In the genomic region with DNA sequence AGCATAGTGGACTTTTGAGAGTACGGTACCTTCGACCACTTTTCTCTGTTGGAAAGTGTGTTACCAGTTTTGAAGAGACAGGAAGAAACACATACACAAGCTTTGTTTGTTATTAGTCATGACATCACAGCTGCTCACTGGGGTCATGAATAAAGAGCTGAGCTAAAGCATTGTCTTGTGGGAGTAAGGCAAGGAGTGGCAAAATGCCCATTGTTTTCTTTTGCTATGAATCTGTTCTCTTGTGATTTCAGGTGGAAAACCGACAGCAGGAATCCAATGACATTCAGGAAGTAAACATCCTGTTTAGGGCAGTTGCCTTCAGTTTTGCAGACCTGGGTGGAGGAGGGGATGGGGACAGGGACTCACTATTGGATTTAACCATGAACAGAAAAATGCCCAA, we compare ENCODE assay signal across 8 cellular contexts.
A peak's percentile ranks its signal among the peaks of the same experiment; 100 is the strongest.
DNase-seq lines count a peak whose midpoint lies in the region; ATAC-seq and TF ChIP-seq lines count a peak whose summit lies in the region.

No MANE protein-coding gene starts in this region.

- H3K27me3 ChIP-seq in GM23248 (replicated peaks; ENCODE audit: insufficient read depth) = no peaks in the 10 kb centered on the region
- no peaks in the 10 kb centered on the region for H3K27me3 ChIP-seq in sigmoid colon

- no peak for ATAC-seq in activated T-helper 17 cell treated with anti-CD3 and anti-CD28 coated beads, Interleukin-2, amount 50 U/mL, for 72 hours (replicated peaks)
- ATAC-seq in GM21825 (IDR thresholded peaks at IDR 0.05; ENCODE audit: unreplicated experiment) (no peak), HG03520 (IDR thresholded peaks at IDR 0.05; ENCODE audit: unreplicated experiment) (no peak)

- no peak for TF ChIP-seq EP300 in sigmoid colon (IDR thresholded peaks at IDR 0.05)

- no peaks in the 10 kb centered on the region for H3K27me3 Mint-ChIP-seq in activated T-helper 17 cell treated with anti-CD3 and anti-CD28 coated beads, Interleukin-2, amount 50 U/mL, for 72 hours

- no peaks in the 10 kb centered on the region for H3K36me3 ChIP-seq in GM23248 (ENCODE audit: low read depth)
- peaks cover 0 to 12% (median 0%) of the 10 kb centered on the region in 4 donors for H3K36me3 ChIP-seq in sigmoid colon

- no peaks in the 10 kb centered on the region for H3K36me3 Mint-ChIP-seq in activated T-helper 17 cell treated with anti-CD3 and anti-CD28 coated beads, Interleukin-2, amount 50 U/mL, for 72 hours (ENCODE audit: low read depth)

- no peaks in the 10 kb centered on the region for H4K20me1 ChIP-seq in GM23248 (ENCODE audit: insufficient read depth)

- no peaks in the 10 kb centered on the region for H3K79me2 ChIP-seq in GM23248 (ENCODE audit: insufficient read depth)

- H3K27ac ChIP-seq in GM23248 (peak overlapping the region; percentile 83), sigmoid colon (peak overlapping the region; percentile 55 to 75 (median 64))

- intact Hi-C loops in sigmoid colon (cut with DNase I) = no loop called here

- H3K4me3 ChIP-seq in GM23248 (peak overlapping the region; percentile 17; the same call in 1 of the 2 replicates), sigmoid colon (no peak overlapping the region)

- no peaks in the 10 kb centered on the region for H3K4me1 Mint-ChIP-seq in activated T-helper 17 cell treated with anti-CD3 and anti-CD28 coated beads, Interleukin-2, amount 50 U/mL, for 72 hours

- no peak overlapping the region for H3K27ac Mint-ChIP-seq in activated T-helper 17 cell treated with anti-CD3 and anti-CD28 coated beads, Interleukin-2, amount 50 U/mL, for 72 hours

- H3K4me3 Mint-ChIP-seq in activated T-helper 17 cell treated with anti-CD3 and anti-CD28 coated beads, Interleukin-2, amount 50 U/mL, for 72 hours = no peak overlapping the region

- peaks cover 40% of the 10 kb centered on the region for H3K4me1 ChIP-seq in GM23248 (ENCODE audit: insufficient read depth)
- H3K4me1 ChIP-seq in sigmoid colon = peaks cover 0 to 56% (median 49%) of the 10 kb centered on the region in 4 donors

- DNase-seq in GM23248 (peak; percentile 81), SW480 (ENCODE audit: low spot score) (peak; percentile 45), glomerular endothelial cell (ENCODE audit: extremely low read depth, low read depth, low spot score) (peak; percentile 97), sigmoid colon (no peak), mesenteric fat pad (ENCODE audit: low spot score) (no peak)

- WGBS in GM23248 (ENCODE audit: low coverage in 1 of 2, low lambda C conversion rate in 2 of 2, missing lambda C conversion rate in 2 of 2), 2 experiments = 44 to 48% methylated on average over 3 of the region's 3 CpGs
- 62 to 72% methylated on average over 3 of the region's 3 CpGs for WGBS in sigmoid colon, 2 donors

- peak overlapping the region; percentile 75 for H2AFZ ChIP-seq in GM23248

- H3F3A ChIP-seq in GM23248 (ENCODE audit: insufficient read depth) = peaks cover 27% of the 10 kb centered on the region

- TF ChIP-seq CTCF in sigmoid colon (IDR thresholded peaks at IDR 0.05) = no peak

- peak overlapping the region; percentile 48 for H3K9ac ChIP-seq in GM23248

- no peak for TF ChIP-seq POLR2A in sigmoid colon (IDR thresholded peaks at IDR 0.05)

- H3K4me2 ChIP-seq in GM23248 (ENCODE audit: unreplicated experiment) = peak overlapping the region; percentile 60

- in situ Hi-C loops in GM23248 (cut with MboI) = no loop called here

- no peaks in the 10 kb centered on the region for H3K9me2 ChIP-seq in GM23248 (ENCODE audit: insufficient read depth)

- H3K9me3 Mint-ChIP-seq in activated T-helper 17 cell treated with anti-CD3 and anti-CD28 coated beads, Interleukin-2, amount 50 U/mL, for 72 hours = no peaks in the 10 kb centered on the region

- H3K9me3 ChIP-seq in GM23248 (ENCODE audit: low read depth) = no peaks in the 10 kb centered on the region
- no peaks in the 10 kb centered on the region for H3K9me3 ChIP-seq in sigmoid colon

Comparison
In these comparisons a context has a peak if more than half of its experiments do, and no peak if none do; other contexts are left out.
1. DNase-seq: peak in GM23248 (single experiment), SW480 (single experiment) and glomerular endothelial cell (single experiment); none in sigmoid colon (single experiment) and mesenteric fat pad (single experiment).